In genomic region chr1:206487970-206488369, GRCh38 we compare ENCODE assay signal across 16 cellular contexts. TPM values are rescaled to one million over a fixed set of nuclear protein-coding genes. Genes with fewer than 3 reads are reported as not detected.
DNase-seq lines count a peak whose midpoint lies in the region; ATAC-seq and TF ChIP-seq lines count a peak whose summit lies in the region.
"Had no signal": no experiment of that assay in that cellular context is flagged by ENCODE, and none has a peak within 500 bp of the region (broad histone marks: within the 10 kb centered on the region; RNA-seq: fewer than 3 reads in every experiment).

No MANE protein-coding gene starts in this region.

- H3K36me3 Mint-ChIP-seq in T-helper 2 cell treated with Interferon-gamma antibody and Interleukin-4, amounts not matched to agents 5 μg/mL and 100 μg/mL, for 36 hours (ENCODE audit: low read depth): peaks cover 61% of the 10 kb centered on the region
- H3K36me3 Mint-ChIP-seq in activated CD8-positive, alpha-beta T cell treated with anti-CD3 and anti-CD28 coated beads for 36 hours (ENCODE audit: low read depth): peaks cover 2% of the 10 kb centered on the region
- H3K36me3 Mint-ChIP-seq in chondrocyte (ENCODE audit: low read depth): peaks cover 19% of the 10 kb centered on the region

- CTCF ChIA-PET in activated CD8-positive, alpha-beta T cell treated with anti-CD3 and anti-CD28 coated beads for 36 hours (lab: Charles Lee): interaction anchor here (1.1 to 5.9 kb wide), 5 partner anchors 8 to 204 kb away, joined by 3 to 85 read pairs (median 45); no protein-coding TSS in a partner anchor

- intact Hi-C loops in activated CD8-positive, alpha-beta T cell treated with anti-CD3 and anti-CD28 coated beads for 36 hours (cut with micrococcal nuclease): no loop called here
- intact Hi-C loops in head of caudate nucleus (cut with DNase I): no loop called here

- no peaks in the 10 kb centered on the region for H3K36me3 ChIP-seq in smooth muscle cell (ENCODE audit: low read depth)
- H3K36me3 ChIP-seq: MG63 had no signal

- H3K4me3 ChIP-seq in smooth muscle cell: no peak overlapping the region
- H3K4me3 ChIP-seq: MG63, PC-9 had no signal

- ATAC-seq in activated CD8-positive, alpha-beta T cell treated with anti-CD3 and anti-CD28 coated beads for 36 hours: no peak
- ATAC-seq in GM21381 (IDR thresholded peaks at IDR 0.05; ENCODE audit: unreplicated experiment): no peak

- TF ChIP-seq CTCF in activated CD8-positive, alpha-beta T cell treated with anti-CD3 and anti-CD28 coated beads for 36 hours (IDR thresholded peaks at IDR 0.05): no peak
- TF ChIP-seq CTCF in chondrocyte (IDR thresholded peaks at IDR 0.05): no peak
- no peak for TF ChIP-seq CTCF in smooth muscle cell (IDR thresholded peaks at IDR 0.05; ENCODE audit: borderline replicate concordance, insufficient read depth, poor library complexity, severe bottlenecking)

- POLR2A ChIA-PET in activated CD8-positive, alpha-beta T cell treated with anti-CD3 and anti-CD28 coated beads for 36 hours (lab: Charles Lee): no interaction called here

- peak overlapping the region; percentile 22 for H3K4me2 ChIP-seq in smooth muscle cell
- H3K4me2 ChIP-seq: KMS-11, PC-9 had no signal

- no peaks in the 10 kb centered on the region for H3K79me2 ChIP-seq in smooth muscle cell (ENCODE audit: low read depth)

- H3K9ac ChIP-seq in smooth muscle cell (ENCODE audit: low read depth): no peak overlapping the region
- H3K9ac ChIP-seq: KMS-11 had no signal

- no peak overlapping the region for H2AFZ ChIP-seq in smooth muscle cell (ENCODE audit: low read depth)
- H2AFZ ChIP-seq: PC-9 had no signal

- no peak overlapping the region for H3K4me3 Mint-ChIP-seq in T-helper 2 cell treated with Interferon-gamma antibody and Interleukin-4, amounts not matched to agents 5 μg/mL and 100 μg/mL, for 36 hours
- no peak overlapping the region for H3K4me3 Mint-ChIP-seq in activated CD8-positive, alpha-beta T cell treated with anti-CD3 and anti-CD28 coated beads for 36 hours
- H3K4me3 Mint-ChIP-seq in chondrocyte (ENCODE audit: unreplicated experiment): no peak overlapping the region

- H3K4me1 Mint-ChIP-seq in T-helper 2 cell treated with Interferon-gamma antibody and Interleukin-4, amounts not matched to agents 5 μg/mL and 100 μg/mL, for 36 hours (ENCODE audit: low read depth): peaks cover 8% of the 10 kb centered on the region
- peaks cover 2% of the 10 kb centered on the region for H3K4me1 Mint-ChIP-seq in activated CD8-positive, alpha-beta T cell treated with anti-CD3 and anti-CD28 coated beads for 36 hours (ENCODE audit: low read depth)
- peaks cover 4% of the 10 kb centered on the region for H3K4me1 Mint-ChIP-seq in chondrocyte (ENCODE audit: low read depth)

- no peaks in the 10 kb centered on the region for H3K9me3 Mint-ChIP-seq in T-helper 2 cell treated with Interferon-gamma antibody and Interleukin-4, amounts not matched to agents 5 μg/mL and 100 μg/mL, for 36 hours
- no peaks in the 10 kb centered on the region for H3K9me3 Mint-ChIP-seq in activated CD8-positive, alpha-beta T cell treated with anti-CD3 and anti-CD28 coated beads for 36 hours
- H3K9me3 Mint-ChIP-seq in chondrocyte (ENCODE audit: low read depth): no peaks in the 10 kb centered on the region

- H3K27me3 Mint-ChIP-seq in T-helper 2 cell treated with Interferon-gamma antibody and Interleukin-4, amounts not matched to agents 5 μg/mL and 100 μg/mL, for 36 hours (ENCODE audit: low read depth): no peaks in the 10 kb centered on the region
- no peaks in the 10 kb centered on the region for H3K27me3 Mint-ChIP-seq in activated CD8-positive, alpha-beta T cell treated with anti-CD3 and anti-CD28 coated beads for 36 hours
- no peaks in the 10 kb centered on the region for H3K27me3 Mint-ChIP-seq in chondrocyte (ENCODE audit: low read depth)

- H3K27ac ChIP-seq in smooth muscle cell (ENCODE audit: low read depth): no peak overlapping the region
- H3K27ac ChIP-seq: 22Rv1, KMS-11, PC-9 had no signal

- WGBS in smooth muscle cell (ENCODE audit: low lambda C conversion rate): 92% methylated on average over 7 of the region's 7 CpGs

- H3K4me1 ChIP-seq in smooth muscle cell (ENCODE audit: low read depth): no peaks in the 10 kb centered on the region

- peak overlapping the region; percentile 49 for H3K27ac Mint-ChIP-seq in T-helper 2 cell treated with Interferon-gamma antibody and Interleukin-4, amounts not matched to agents 5 μg/mL and 100 μg/mL, for 36 hours
- H3K27ac Mint-ChIP-seq in activated CD8-positive, alpha-beta T cell treated with anti-CD3 and anti-CD28 coated beads for 36 hours: peak overlapping the region; percentile 30
- no peak overlapping the region for H3K27ac Mint-ChIP-seq in chondrocyte (ENCODE audit: unreplicated experiment)

- H4K20me1 ChIP-seq in smooth muscle cell (ENCODE audit: low read depth): no peaks in the 10 kb centered on the region

- H3K27me3 ChIP-seq in smooth muscle cell (ENCODE audit: low read depth): no peaks in the 10 kb centered on the region
- H3K27me3 ChIP-seq: MG63 had no signal

- no peaks in the 10 kb centered on the region for H3F3A ChIP-seq in smooth muscle cell (ENCODE audit: low read depth)

- DNase-seq in T-helper 2 cell treated with Interferon-gamma antibody and Interleukin-4, amounts not matched to agents 5 μg/mL and 100 μg/mL, for 36 hours (ENCODE audit: low spot score): no peak
- DNase-seq in T-helper 2 cell (no peak), chondrocyte (ENCODE audit: low spot score) (peak; percentile 59), smooth muscle cell (lab: John Stamatoyannopoulos, UW; ENCODE audit: unreplicated experiment) (no peak), head of caudate nucleus (no peak), HUDEP-2 (lab: John Stamatoyannopoulos, UW; ENCODE audit: unreplicated experiment in 76 of 76) (no peak)
- DNase-seq in activated CD8-positive, alpha-beta T cell treated with anti-CD3 and anti-CD28 coated beads for 36 hours: no peak
- DNase-seq: DMS153, MG63, NCI-H1105, NCI-H187, NCI-H446, PC-9 had no signal

- no peaks in the 10 kb centered on the region for H3K9me3 ChIP-seq in smooth muscle cell (replicated peaks; ENCODE audit: low read depth)
- H3K9me3 ChIP-seq: MG63 had no signal

RNA-seq across cellular contexts. Expression of gene IKBKE, which starts 17.7 kb away (rescaled TPM):
- 10 to 100 TPM; 14.3 to 14.9 TPM for total RNA-seq in activated CD8-positive, alpha-beta T cell treated with anti-CD3 and anti-CD28 coated beads for 36 hours
- total RNA-seq in chondrocyte (7.7 to 10.5 TPM (median 8.5 TPM) in 3 replicates), smooth muscle cell (4.0 and 6.2 TPM in 2 replicates)
- polyA plus RNA-seq in smooth muscle cell: 8.5 and 9.7 TPM in 2 replicates

RNA-seq across cellular contexts. Expression of gene RASSF5, which starts 19.4 kb away (rescaled TPM):
- 100 to 1,000 TPM; 215 to 218 TPM for total RNA-seq in activated CD8-positive, alpha-beta T cell treated with anti-CD3 and anti-CD28 coated beads for 36 hours
- total RNA-seq in chondrocyte (0.12 to 0.36 TPM (median 0.27 TPM) in 3 replicates), smooth muscle cell (1.3 and 2.6 TPM in 2 replicates)
- polyA plus RNA-seq in smooth muscle cell: 1.6 and 3.3 TPM in 2 replicates

Comparison
In these comparisons a context has a peak if more than half of its experiments do, and no peak if none do; other contexts are left out.
1. RNA of gene RASSF5, which starts 19.4 kb away (total RNA-seq): 215 to 218 TPM in activated CD8-positive, alpha-beta T cell treated with anti-CD3 and anti-CD28 coated beads for 36 hours; 1.3 to 2.6 TPM in smooth muscle cell and 0.12 to 0.36 TPM in chondrocyte; every median in the first group is over 10 times any median in the second.